In the genomic region with DNA sequence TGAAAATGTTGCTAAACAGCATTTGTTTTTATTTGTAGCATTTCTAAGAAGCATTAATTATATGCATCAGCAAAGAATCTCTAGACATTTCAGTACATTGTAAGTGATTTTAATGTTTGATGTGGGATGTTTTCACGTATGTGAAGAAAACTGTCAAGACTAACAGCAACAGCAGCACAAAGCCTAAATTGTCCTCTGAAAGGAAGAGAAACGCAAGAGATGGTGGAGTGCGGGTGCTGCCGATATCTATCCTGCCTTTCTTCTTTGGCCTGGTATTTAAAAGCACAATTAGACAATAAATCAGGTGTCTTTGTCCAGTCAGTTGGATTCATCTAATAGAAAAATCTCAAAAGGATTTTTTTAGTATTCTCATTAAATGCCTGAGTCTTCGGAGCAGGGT, we compare ENCODE assay signal across 1 cellular context.
TF ChIP-seq lines count a peak whose summit lies in the region.

No MANE protein-coding gene starts in this region.

TF ChIP-seq in endothelial cell of umbilical vein, 7 proteins besides CTCF, POLR2A, EP300 and RAD21:
- TF ChIP-seq EZH2 (IDR thresholded peaks at IDR 0.05; ENCODE audit: borderline replicate concordance, low read depth, low read length, severe bottlenecking) (no peak), FOS (IDR thresholded peaks at IDR 0.05; ENCODE audit: borderline replicate concordance, insufficient read depth, low read length) (no peak), JUN (IDR thresholded peaks at IDR 0.05; ENCODE audit: borderline replicate concordance, insufficient read depth, insufficient read length, low read depth) (no peak)
- TF ChIP-seq, protein P1, sequence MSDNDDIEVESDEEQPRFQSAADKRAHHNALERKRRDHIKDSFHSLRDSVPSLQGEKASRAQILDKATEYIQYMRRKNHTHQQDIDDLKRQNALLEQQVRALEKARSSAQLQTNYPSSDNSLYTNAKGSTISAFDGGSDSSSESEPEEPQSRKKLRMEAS (IDR thresholded peaks at IDR 0.05; ENCODE audit: insufficient read depth, insufficient read length), result no peak
